Comparison of ENCODE assay signal across 1 cellular context in genomic region chr3:140771030-140771677, GRCh38.
A peak's percentile ranks its signal among the peaks of the same experiment; 100 is the strongest.
TF ChIP-seq lines count a peak whose summit lies in the region.

No MANE protein-coding gene starts in this region.

TF ChIP-seq in HepG2, 621 proteins besides CTCF, POLR2A, EP300 and RAD21 (continued from another document):
- TF ChIP-seq MNT (IDR thresholded peaks at IDR 0.05) (peak; percentile 73), SMC3 (IDR thresholded peaks at IDR 0.05; ENCODE audit: low read length) (0 out of 2 replicates have a peak, but pooled peaks have one; percentile 9), STAG1 (CRISPR knock-in tag; IDR thresholded peaks at IDR 0.05) (0 out of 2 replicates have a peak, but pooled peaks have one; percentile 9), MAFF (IDR thresholded peaks at IDR 0.05; ENCODE audit: low read depth, low read length) (0 out of 2 replicates have a peak, but pooled peaks have one; percentile 28)
